14 cellular contexts compared by ENCODE assay signal in the genomic region with DNA sequence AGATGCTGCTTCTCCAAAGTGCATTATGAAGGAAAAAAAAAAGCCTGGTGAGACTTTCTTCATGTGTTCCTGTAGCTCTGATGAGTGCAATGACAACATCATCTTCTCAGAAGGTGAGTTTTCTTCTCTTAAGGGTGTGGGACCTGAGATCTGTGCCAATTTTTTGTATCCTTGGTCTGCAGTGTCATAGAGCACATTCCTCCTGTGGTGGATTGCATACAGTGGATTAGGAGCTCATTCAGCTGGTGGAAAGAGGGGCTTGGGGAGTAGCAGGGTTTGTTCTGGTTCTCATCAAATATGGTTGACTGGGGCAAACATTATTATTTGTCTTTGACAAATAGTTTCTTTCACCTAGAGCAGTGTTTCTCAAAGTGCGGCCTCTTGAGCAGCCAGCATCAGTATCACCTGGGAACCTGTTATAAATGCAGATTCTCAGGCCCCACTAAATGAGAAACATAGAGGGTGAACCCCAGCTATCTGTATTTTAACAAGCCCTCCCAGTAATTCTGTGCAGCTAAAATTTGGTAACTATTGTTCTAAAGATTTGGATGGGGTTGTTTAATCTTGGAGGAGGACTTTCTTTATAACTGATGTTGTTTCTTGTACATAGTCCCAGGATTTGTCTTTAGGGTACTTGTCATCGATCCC. TPM values are rescaled to one million over a fixed set of nuclear protein-coding genes. Genes with fewer than 3 reads are reported as not detected.
DNase-seq lines count a peak whose midpoint lies in the region; ATAC-seq and TF ChIP-seq lines count a peak whose summit lies in the region.
"Had no signal": no experiment of that assay in that cellular context is flagged by ENCODE, and none has a peak within 500 bp of the region (broad histone marks: within the 10 kb centered on the region; RNA-seq: fewer than 3 reads in every experiment).

No MANE protein-coding gene starts in this region.

- peaks cover 89% of the 10 kb centered on the region for H3K36me3 Mint-ChIP-seq in activated T-helper 1 cell treated with anti-CD3 and anti-CD28 coated beads, Interleukin-12 subunit alpha, Interleukin-12 subunit beta, Interleukin-2, Interleukin-4 antibody, amounts not matched to agents 30 ng/mL and 10 ng/mL and 1 ng/mL, durations not matched to agents 14 hours and 24 hours and 36 hours (ENCODE audit: low read depth)

- H3K27me3 ChIP-seq in heart right ventricle: no peaks in the 10 kb centered on the region
- H3K27me3 ChIP-seq in lower lobe of right lung (ENCODE audit: low read depth): no peaks in the 10 kb centered on the region
- H3K27me3 ChIP-seq in upper lobe of left lung: no peaks in the 10 kb centered on the region

- no peaks in the 10 kb centered on the region for H3K9me3 Mint-ChIP-seq in activated T-helper 1 cell treated with anti-CD3 and anti-CD28 coated beads, Interleukin-12 subunit alpha, Interleukin-12 subunit beta, Interleukin-2, Interleukin-4 antibody, amounts not matched to agents 30 ng/mL and 10 ng/mL and 1 ng/mL, durations not matched to agents 14 hours and 24 hours and 36 hours

- TF ChIP-seq CTCF in heart right ventricle (IDR thresholded peaks at IDR 0.05) (no peak), lower lobe of right lung (IDR thresholded peaks at IDR 0.05) (no peak), upper lobe of left lung (IDR thresholded peaks at IDR 0.05) (no peak)

- H3K4me3 Mint-ChIP-seq in activated T-helper 1 cell treated with anti-CD3 and anti-CD28 coated beads, Interleukin-12 subunit alpha, Interleukin-12 subunit beta, Interleukin-2, Interleukin-4 antibody, amounts not matched to agents 30 ng/mL and 10 ng/mL and 1 ng/mL, durations not matched to agents 14 hours and 24 hours and 36 hours: no peak overlapping the region

- H3K27ac ChIP-seq in heart right ventricle (peak overlapping the region in 6 of 10 donors; percentile 2 to 85 (median 52)), lower lobe of right lung (peak overlapping the region; percentile 54), upper lobe of left lung (peak overlapping the region; percentile 27 to 68 (median 64))

- no peak for ATAC-seq in heart right ventricle
- ATAC-seq in Right ventricle myocardium inferior: no peak
- no peak for ATAC-seq in lower lobe of right lung
- no peak for ATAC-seq in upper lobe of left lung (ENCODE audit: low FRiP score in 2 of 2)
- ATAC-seq in GM19324 (IDR thresholded peaks at IDR 0.05; ENCODE audit: low FRiP score, unreplicated experiment): no peak

- H3K27ac Mint-ChIP-seq in activated T-helper 1 cell treated with anti-CD3 and anti-CD28 coated beads, Interleukin-12 subunit alpha, Interleukin-12 subunit beta, Interleukin-2, Interleukin-4 antibody, amounts not matched to agents 30 ng/mL and 10 ng/mL and 1 ng/mL, durations not matched to agents 14 hours and 24 hours and 36 hours: peak overlapping the region; percentile 56

- intact Hi-C loops in heart right ventricle (cut with DNase I) (loop anchor here in 1 of 10 donors (10.0 kb wide), 1 partner anchor 126 kb away; no protein-coding TSS in a partner anchor), Right ventricle myocardium inferior (cut with DNase I) (loop anchor here (5.0 kb wide), 1 partner anchor 37 kb away; no protein-coding TSS in a partner anchor), lower lobe of right lung (cut with DNase I) (no loop called here)
- intact Hi-C loops in activated T-helper 1 cell treated with anti-CD3 and anti-CD28 coated beads, Interleukin-12 subunit alpha, Interleukin-12 subunit beta, Interleukin-2, Interleukin-4 antibody, amounts not matched to agents 30 ng/mL and 10 ng/mL and 1 ng/mL, durations not matched to agents 14 hours and 24 hours and 36 hours (cut with micrococcal nuclease): no loop called here

- peaks cover 96% of the 10 kb centered on the region for H3K4me1 Mint-ChIP-seq in activated T-helper 1 cell treated with anti-CD3 and anti-CD28 coated beads, Interleukin-12 subunit alpha, Interleukin-12 subunit beta, Interleukin-2, Interleukin-4 antibody, amounts not matched to agents 30 ng/mL and 10 ng/mL and 1 ng/mL, durations not matched to agents 14 hours and 24 hours and 36 hours (ENCODE audit: low read depth)

- H3K36me3 ChIP-seq in heart right ventricle (peaks cover 0 to 98% (median 54%) of the 10 kb centered on the region in 9 donors), lower lobe of right lung (peaks cover 98% of the 10 kb centered on the region), upper lobe of left lung (peaks cover 27 to 98% (median 61%) of the 10 kb centered on the region in 4 donors)

- TF ChIP-seq EP300 in upper lobe of left lung (IDR thresholded peaks at IDR 0.05): no peak

- H3K9me3 ChIP-seq in heart right ventricle (no peaks in the 10 kb centered on the region), lower lobe of right lung (no peaks in the 10 kb centered on the region), upper lobe of left lung (no peaks in the 10 kb centered on the region)

- no peaks in the 10 kb centered on the region for H3K27me3 Mint-ChIP-seq in activated T-helper 1 cell treated with anti-CD3 and anti-CD28 coated beads, Interleukin-12 subunit alpha, Interleukin-12 subunit beta, Interleukin-2, Interleukin-4 antibody, amounts not matched to agents 30 ng/mL and 10 ng/mL and 1 ng/mL, durations not matched to agents 14 hours and 24 hours and 36 hours (ENCODE audit: insufficient read depth)

- no peak overlapping the region for H3K4me3 ChIP-seq in heart right ventricle
- no peak overlapping the region for H3K4me3 ChIP-seq in lower lobe of right lung
- no peak overlapping the region for H3K4me3 ChIP-seq in upper lobe of left lung

- TF ChIP-seq POLR2A in upper lobe of left lung (IDR thresholded peaks at IDR 0.05): no peak

- 94 to 95% methylated on average over 2 of the region's 2 CpGs for WGBS in heart right ventricle, 2 donors
- WGBS in upper lobe of left lung, 2 donors: 88 to 89% methylated on average over 2 of the region's 2 CpGs

- H3K4me1 ChIP-seq in heart right ventricle: peaks cover 12 to 88% (median 36%) of the 10 kb centered on the region in 9 donors
- H3K4me1 ChIP-seq in lower lobe of right lung: peaks cover 66% of the 10 kb centered on the region
- peaks cover 59 to 66% (median 62%) of the 10 kb centered on the region in 4 donors for H3K4me1 ChIP-seq in upper lobe of left lung

- no peak for DNase-seq in heart right ventricle
- DNase-seq in Right ventricle myocardium inferior (ENCODE audit: missing footprints): no peak
- DNase-seq in activated T-helper 1 cell treated with anti-CD3 and anti-CD28 coated beads, Interleukin-12 subunit alpha, Interleukin-12 subunit beta, Interleukin-2, Interleukin-4 antibody, amounts not matched to agents 30 ng/mL and 10 ng/mL and 1 ng/mL, durations not matched to agents 14 hours and 24 hours and 36 hours (ENCODE audit: low spot score): no peak
- DNase-seq in lower lobe of right lung: no peak
- DNase-seq in upper lobe of left lung: no peak
- no peak for DNase-seq in superior temporal gyrus (ENCODE audit: extremely low spot score)
- DNase-seq in T1000 (lab: John Stamatoyannopoulos, UW): no peak
- DNase-seq: activated gamma-delta T cell, cortex of kidney, NCI-H1417, NCI-H69, SHP77 treated with DMSO at 0.1 percent for 48 hours had no signal

RNA-seq across cellular contexts. Expression of a gene that starts 44.1 kb away (rescaled TPM):
- total RNA-seq in heart right ventricle (100 to 1,000 TPM in 5 of 10 donors, 10 to 100 TPM in 5; 71.1 to 197 (median 92.1) TPM), Right ventricle myocardium inferior (186 TPM), lower lobe of right lung (289 TPM), upper lobe of left lung (100 to 1,000 TPM in 5 of 6 donors, 10 to 100 TPM in 1; 82.8 to 385 (median 285) TPM)
- 10 to 100 TPM; 14.6 to 81.4 TPM for polyA plus RNA-seq in heart right ventricle
- total RNA-seq in activated T-helper 1 cell treated with anti-CD3 and anti-CD28 coated beads, Interleukin-12 subunit alpha, Interleukin-12 subunit beta, Interleukin-2, Interleukin-4 antibody, amounts not matched to agents 30 ng/mL and 10 ng/mL and 1 ng/mL, durations not matched to agents 14 hours and 24 hours and 36 hours: 58.2 and 59.6 TPM in 2 replicates
- polyA plus RNA-seq: neural cell had no signal
